10 cellular contexts compared by ENCODE assay signal in the genomic region with DNA sequence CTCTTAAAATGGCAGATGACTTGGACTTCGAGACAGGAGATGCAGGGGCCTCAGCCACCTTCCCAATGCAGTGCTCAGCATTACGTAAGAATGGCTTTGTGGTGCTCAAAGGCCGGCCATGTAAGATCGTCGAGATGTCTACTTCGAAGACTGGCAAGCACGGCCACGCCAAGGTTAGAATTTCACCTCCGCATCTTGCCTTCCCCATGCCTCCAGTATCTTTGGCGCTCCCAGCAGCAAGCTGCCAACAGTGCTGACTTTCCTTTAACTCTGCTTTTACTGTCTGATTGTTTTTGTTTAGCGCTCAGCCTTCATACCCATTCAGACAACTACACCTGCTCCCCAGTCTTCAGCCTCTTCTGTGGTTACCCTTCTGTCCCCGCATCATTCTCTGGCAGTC. TPM values are rescaled to one million over a fixed set of nuclear protein-coding genes. Genes with fewer than 3 reads are reported as not detected.
A peak's percentile ranks its signal among the peaks of the same experiment; 100 is the strongest.
DNase-seq lines count a peak whose midpoint lies in the region; ATAC-seq and TF ChIP-seq lines count a peak whose summit lies in the region.
"Had no signal": no experiment of that assay in that cellular context is flagged by ENCODE, and none has a peak within 500 bp of the region (broad histone marks: within the 10 kb centered on the region; RNA-seq: fewer than 3 reads in every experiment).

No MANE protein-coding gene starts in this region.

- H3K4me3 ChIP-seq in GM12864 (ENCODE audit: low read depth, low read length): peak overlapping the region; percentile 65
- H3K4me3 ChIP-seq in epithelial cell of esophagus (ENCODE audit: low read length): peak overlapping the region; percentile 90
- H3K4me3 ChIP-seq in psoas muscle: peak overlapping the region; percentile 94

- peak overlapping the region; percentile 98 for H3K27ac ChIP-seq in psoas muscle

- no peaks in the 10 kb centered on the region for H3K9me3 ChIP-seq in psoas muscle

- ATAC-seq in psoas muscle: no peak
- no peak for ATAC-seq in HG03039 (IDR thresholded peaks at IDR 0.05; ENCODE audit: unreplicated experiment)

- peaks cover 53% of the 10 kb centered on the region for H3K4me1 ChIP-seq in psoas muscle

- intact Hi-C loops in psoas muscle (cut with DNase I): loop anchor here in 1 of 2 donors (5.0 kb wide), 1 partner anchor 42 kb away; no protein-coding TSS in a partner anchor

- peaks cover 8 to 50% of the 10 kb centered on the region in 2 donors for H3K36me3 ChIP-seq in psoas muscle (ENCODE audit: insufficient read depth in 1 of 2, low read depth in 1 of 2)

- DNase-seq in GM12864 (ENCODE audit: low read depth) (no peak), epithelial cell of esophagus (ENCODE audit: low read depth) (no peak), psoas muscle (no peak), hypothalamus (lab: John Stamatoyannopoulos, UW) (no peak), A172 (ENCODE audit: low spot score) (no peak), kidney glomerular epithelial cell (lab: John Stamatoyannopoulos, UW) (no peak)
- DNase-seq: cerebellar nuclear complex, SHP77 treated with DMSO at 0.1 percent for 48 hours had no signal

- no peaks in the 10 kb centered on the region for H3K27me3 ChIP-seq in psoas muscle (ENCODE audit: insufficient read depth in 3 of 3, low read length in 2 of 3)

- TF ChIP-seq CTCF in GM12864 (IDR thresholded peaks at IDR 0.05; ENCODE audit: low read depth, low read length, missing control alignments) (no peak), epithelial cell of esophagus (IDR thresholded peaks at IDR 0.05; ENCODE audit: insufficient read depth, low read depth, low read length, missing control alignments) (no peak), psoas muscle (IDR thresholded peaks at IDR 0.05) (no peak)

- 64 to 80% (median 67%) methylated on average over 12 of the region's 12 CpGs for WGBS in psoas muscle, 3 donors

TF ChIP-seq in PFSK-1, 5 proteins besides CTCF, POLR2A, EP300 and RAD21:
- TF ChIP-seq POLR2AphosphoS5 (IDR thresholded peaks at IDR 0.05; ENCODE audit: low read depth, low read length) (peak; percentile 56), TAF1 (IDR thresholded peaks at IDR 0.05; ENCODE audit: borderline replicate concordance, insufficient read depth, low read length) (no peak), FOXP2 (optimal IDR thresholded peaks at IDR 0.05; ENCODE audit: borderline replicate concordance, extremely low read depth, extremely low read length, insufficient read depth) (no peak)
TF ChIP-seq in PFSK-1: peak in this region for 1.

RNA-seq across cellular contexts. Expression of a gene that starts 2.2 kb away (rescaled TPM):
- 1,521 TPM for polyA plus RNA-seq in PFSK-1 (2012; ENCODE audit: insufficient read length, low read depth)
- total RNA-seq in psoas muscle: 100 to 1,000 TPM; 293 to 730 (median 567) TPM
- polyA plus RNA-seq in psoas muscle: 1,000 to 10,000 TPM in 1 of 3 donors, 100 to 1,000 TPM in 2; 468 to 1,107 (median 518) TPM
- total RNA-seq in A172 (2014; rRNA removed; shearing (Covaris generic)): 844 and 911 TPM in 2 replicates

RNA-seq across cellular contexts. Expression of a gene that starts 5.5 kb away (rescaled TPM):
- polyA plus RNA-seq in PFSK-1 (2012; ENCODE audit: insufficient read length, low read depth): 191 TPM
- 100 to 1,000 TPM in 1 of 4 donors, 10 to 100 TPM in 3; 71.8 to 101 (median 82.5) TPM for total RNA-seq in psoas muscle
- 100 to 1,000 TPM; 139 to 197 (median 146) TPM for polyA plus RNA-seq in psoas muscle
- total RNA-seq in A172 (2014; rRNA removed; shearing (Covaris generic)): 100 and 114 TPM in 2 replicates

RNA-seq across cellular contexts. Expression of a gene that starts 15.2 kb away (rescaled TPM):
- polyA plus RNA-seq in PFSK-1 (2012; ENCODE audit: insufficient read length, low read depth): not detected
- 1 to 10 TPM in 1 of 4 donors, under 1 TPM in 3; 0.37 to 1.0 (median 0.75) TPM for total RNA-seq in psoas muscle
- 1 to 10 TPM in 1 of 3 donors, under 1 TPM in 2; 0.14 to 1.8 (median 0.21) TPM for polyA plus RNA-seq in psoas muscle
- total RNA-seq in A172 (2014; rRNA removed; shearing (Covaris generic)): 0.86 and 1.1 TPM in 2 replicates

RNA-seq across cellular contexts. Expression of a gene that starts 19.5 kb away (rescaled TPM):
- 54.8 TPM for polyA plus RNA-seq in PFSK-1 (2012; ENCODE audit: insufficient read length, low read depth)
- total RNA-seq in psoas muscle: 10 to 100 TPM; 24.0 to 53.8 (median 32.6) TPM
- polyA plus RNA-seq in psoas muscle: 10 to 100 TPM; 20.7 to 38.7 (median 22.9) TPM
- total RNA-seq in A172 (2014; rRNA removed; shearing (Covaris generic)): 9.8 and 12.2 TPM in 2 replicates

RNA-seq across cellular contexts. Expression of a gene that starts 26.7 kb away (rescaled TPM):
- 12.3 TPM for polyA plus RNA-seq in PFSK-1 (2012; ENCODE audit: insufficient read length, low read depth)
- 10 to 100 TPM; 12.2 to 20.7 (median 15.7) TPM for total RNA-seq in psoas muscle
- polyA plus RNA-seq in psoas muscle: 10 to 100 TPM in 1 of 3 donors, 1 to 10 TPM in 2; 1.9 to 11.9 (median 2.4) TPM
- total RNA-seq in A172 (2014; rRNA removed; shearing (Covaris generic)): 0.90 and 4.1 TPM in 2 replicates
